In the genomic region with DNA sequence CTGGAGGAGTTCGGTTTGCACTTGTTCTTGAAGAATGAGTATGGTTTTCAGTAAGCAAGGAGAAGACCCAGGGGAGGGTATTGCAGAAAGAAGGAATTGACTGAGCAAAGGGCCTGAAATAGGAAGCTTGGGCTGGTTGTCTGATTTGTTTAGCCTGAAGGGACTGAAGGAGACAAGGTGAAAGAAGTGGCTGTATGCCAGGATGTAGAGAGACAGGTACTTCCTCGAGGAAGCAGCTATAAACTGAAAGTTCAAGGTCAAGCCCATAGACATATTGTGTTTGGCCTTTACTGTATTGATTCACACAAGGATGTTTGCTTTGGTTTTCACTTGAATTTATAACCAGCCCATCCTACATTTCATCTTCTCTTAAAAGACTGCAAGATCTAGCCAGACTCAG, we compare ENCODE assay signal across 11 cellular contexts.
"Had no signal": no experiment of that assay in that cellular context is flagged by ENCODE, and none has a peak within 500 bp of the region (broad histone marks: within the 10 kb centered on the region; RNA-seq: fewer than 3 reads in every experiment).

No MANE protein-coding gene starts in this region.

- H3K27ac Mint-ChIP-seq: activated T-helper 1 cell treated with anti-CD3 and anti-CD28 coated beads, Interleukin-12 subunit alpha, Interleukin-12 subunit beta, Interleukin-2, Interleukin-4 antibody, amounts not matched to agents 30 ng/mL and 10 ng/mL and 1 ng/mL, durations not matched to agents 14 hours and 24 hours and 36 hours; nephron; stimulated activated effector memory CD8-positive, alpha-beta T cell treated with anti-CD3 and anti-CD28 coated beads, Interleukin-12 subunit alpha, Interleukin-12 subunit beta, amount 100 ng/mL, for 72 hours had no signal

- H3K27me3 ChIP-seq: dorsolateral prefrontal cortex, gastroesophageal sphincter, tibial artery, vagina had no signal

- H3K9me3 Mint-ChIP-seq: activated T-helper 1 cell treated with anti-CD3 and anti-CD28 coated beads, Interleukin-12 subunit alpha, Interleukin-12 subunit beta, Interleukin-2, Interleukin-4 antibody, amounts not matched to agents 30 ng/mL and 10 ng/mL and 1 ng/mL, durations not matched to agents 14 hours and 24 hours and 36 hours; nephron; stimulated activated effector memory CD8-positive, alpha-beta T cell treated with anti-CD3 and anti-CD28 coated beads, Interleukin-12 subunit alpha, Interleukin-12 subunit beta, amount 100 ng/mL, for 72 hours had no signal

- H3K36me3 Mint-ChIP-seq: stimulated activated effector memory CD8-positive, alpha-beta T cell treated with anti-CD3 and anti-CD28 coated beads, Interleukin-12 subunit alpha, Interleukin-12 subunit beta, amount 100 ng/mL, for 72 hours had no signal

- ATAC-seq: gastroesophageal sphincter; stimulated activated effector memory CD8-positive, alpha-beta T cell treated with anti-CD3 and anti-CD28 coated beads, Interleukin-12 subunit alpha, Interleukin-12 subunit beta, amount 100 ng/mL, for 72 hours had no signal

- H3K4me3 ChIP-seq: dorsolateral prefrontal cortex, gastroesophageal sphincter, tibial artery, vagina had no signal

- DNase-seq: dorsolateral prefrontal cortex, nucleus accumbens, posterior cingulate gyrus, retina, T-helper 2 cell, tibial artery had no signal

- H3K9me3 ChIP-seq: gastroesophageal sphincter, tibial artery, vagina had no signal

- H3K4me3 Mint-ChIP-seq: activated T-helper 1 cell treated with anti-CD3 and anti-CD28 coated beads, Interleukin-12 subunit alpha, Interleukin-12 subunit beta, Interleukin-2, Interleukin-4 antibody, amounts not matched to agents 30 ng/mL and 10 ng/mL and 1 ng/mL, durations not matched to agents 14 hours and 24 hours and 36 hours; nephron; stimulated activated effector memory CD8-positive, alpha-beta T cell treated with anti-CD3 and anti-CD28 coated beads, Interleukin-12 subunit alpha, Interleukin-12 subunit beta, amount 100 ng/mL, for 72 hours had no signal

- H3K27ac ChIP-seq: dorsolateral prefrontal cortex, gastroesophageal sphincter, tibial artery, vagina had no signal

- H3K36me3 ChIP-seq: gastroesophageal sphincter, tibial artery, vagina had no signal

- H3K4me1 ChIP-seq: gastroesophageal sphincter, vagina had no signal
